In the genomic region with DNA sequence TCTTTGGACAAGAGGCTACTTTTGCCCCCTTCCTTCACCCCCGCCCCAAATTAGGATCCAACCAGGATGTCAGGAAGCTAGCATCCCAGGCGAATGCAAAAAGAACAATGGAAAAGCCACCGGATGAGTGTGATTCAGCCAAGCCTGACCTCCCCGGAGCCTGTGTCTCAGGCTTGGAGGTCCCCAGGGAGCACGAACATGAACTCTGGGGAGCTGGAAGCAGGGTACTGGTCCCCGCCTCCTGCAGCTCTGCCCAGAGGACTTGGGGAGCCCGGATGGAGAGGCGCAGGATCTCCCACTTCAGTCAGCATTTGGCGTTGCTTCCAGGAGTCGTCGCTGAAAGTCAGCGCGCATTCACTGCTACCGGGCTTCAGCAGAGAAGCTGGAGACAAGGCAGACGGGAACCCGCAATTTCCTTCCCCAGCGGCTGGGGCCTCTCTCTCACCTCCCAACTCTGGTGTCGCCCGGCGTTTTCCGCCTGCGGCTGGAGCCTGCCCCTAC, we compare ENCODE assay signal across 1 cellular context.
TF ChIP-seq lines count a peak whose summit lies in the region.

No MANE protein-coding gene starts in this region.

TF ChIP-seq in GM23338, 12 proteins besides CTCF, POLR2A, EP300 and RAD21 (continued from another document):
- no peak for TF ChIP-seq POLR2AphosphoS5 (IDR thresholded peaks at IDR 0.05; ENCODE audit: low read depth)
- no peak for TF ChIP-seq REST (IDR thresholded peaks at IDR 0.05; ENCODE audit: unreplicated experiment)
- TF ChIP-seq EZH2phosphoT487 (IDR thresholded peaks at IDR 0.05; ENCODE audit: unreplicated experiment), result no peak
- TF ChIP-seq, protein P1, sequence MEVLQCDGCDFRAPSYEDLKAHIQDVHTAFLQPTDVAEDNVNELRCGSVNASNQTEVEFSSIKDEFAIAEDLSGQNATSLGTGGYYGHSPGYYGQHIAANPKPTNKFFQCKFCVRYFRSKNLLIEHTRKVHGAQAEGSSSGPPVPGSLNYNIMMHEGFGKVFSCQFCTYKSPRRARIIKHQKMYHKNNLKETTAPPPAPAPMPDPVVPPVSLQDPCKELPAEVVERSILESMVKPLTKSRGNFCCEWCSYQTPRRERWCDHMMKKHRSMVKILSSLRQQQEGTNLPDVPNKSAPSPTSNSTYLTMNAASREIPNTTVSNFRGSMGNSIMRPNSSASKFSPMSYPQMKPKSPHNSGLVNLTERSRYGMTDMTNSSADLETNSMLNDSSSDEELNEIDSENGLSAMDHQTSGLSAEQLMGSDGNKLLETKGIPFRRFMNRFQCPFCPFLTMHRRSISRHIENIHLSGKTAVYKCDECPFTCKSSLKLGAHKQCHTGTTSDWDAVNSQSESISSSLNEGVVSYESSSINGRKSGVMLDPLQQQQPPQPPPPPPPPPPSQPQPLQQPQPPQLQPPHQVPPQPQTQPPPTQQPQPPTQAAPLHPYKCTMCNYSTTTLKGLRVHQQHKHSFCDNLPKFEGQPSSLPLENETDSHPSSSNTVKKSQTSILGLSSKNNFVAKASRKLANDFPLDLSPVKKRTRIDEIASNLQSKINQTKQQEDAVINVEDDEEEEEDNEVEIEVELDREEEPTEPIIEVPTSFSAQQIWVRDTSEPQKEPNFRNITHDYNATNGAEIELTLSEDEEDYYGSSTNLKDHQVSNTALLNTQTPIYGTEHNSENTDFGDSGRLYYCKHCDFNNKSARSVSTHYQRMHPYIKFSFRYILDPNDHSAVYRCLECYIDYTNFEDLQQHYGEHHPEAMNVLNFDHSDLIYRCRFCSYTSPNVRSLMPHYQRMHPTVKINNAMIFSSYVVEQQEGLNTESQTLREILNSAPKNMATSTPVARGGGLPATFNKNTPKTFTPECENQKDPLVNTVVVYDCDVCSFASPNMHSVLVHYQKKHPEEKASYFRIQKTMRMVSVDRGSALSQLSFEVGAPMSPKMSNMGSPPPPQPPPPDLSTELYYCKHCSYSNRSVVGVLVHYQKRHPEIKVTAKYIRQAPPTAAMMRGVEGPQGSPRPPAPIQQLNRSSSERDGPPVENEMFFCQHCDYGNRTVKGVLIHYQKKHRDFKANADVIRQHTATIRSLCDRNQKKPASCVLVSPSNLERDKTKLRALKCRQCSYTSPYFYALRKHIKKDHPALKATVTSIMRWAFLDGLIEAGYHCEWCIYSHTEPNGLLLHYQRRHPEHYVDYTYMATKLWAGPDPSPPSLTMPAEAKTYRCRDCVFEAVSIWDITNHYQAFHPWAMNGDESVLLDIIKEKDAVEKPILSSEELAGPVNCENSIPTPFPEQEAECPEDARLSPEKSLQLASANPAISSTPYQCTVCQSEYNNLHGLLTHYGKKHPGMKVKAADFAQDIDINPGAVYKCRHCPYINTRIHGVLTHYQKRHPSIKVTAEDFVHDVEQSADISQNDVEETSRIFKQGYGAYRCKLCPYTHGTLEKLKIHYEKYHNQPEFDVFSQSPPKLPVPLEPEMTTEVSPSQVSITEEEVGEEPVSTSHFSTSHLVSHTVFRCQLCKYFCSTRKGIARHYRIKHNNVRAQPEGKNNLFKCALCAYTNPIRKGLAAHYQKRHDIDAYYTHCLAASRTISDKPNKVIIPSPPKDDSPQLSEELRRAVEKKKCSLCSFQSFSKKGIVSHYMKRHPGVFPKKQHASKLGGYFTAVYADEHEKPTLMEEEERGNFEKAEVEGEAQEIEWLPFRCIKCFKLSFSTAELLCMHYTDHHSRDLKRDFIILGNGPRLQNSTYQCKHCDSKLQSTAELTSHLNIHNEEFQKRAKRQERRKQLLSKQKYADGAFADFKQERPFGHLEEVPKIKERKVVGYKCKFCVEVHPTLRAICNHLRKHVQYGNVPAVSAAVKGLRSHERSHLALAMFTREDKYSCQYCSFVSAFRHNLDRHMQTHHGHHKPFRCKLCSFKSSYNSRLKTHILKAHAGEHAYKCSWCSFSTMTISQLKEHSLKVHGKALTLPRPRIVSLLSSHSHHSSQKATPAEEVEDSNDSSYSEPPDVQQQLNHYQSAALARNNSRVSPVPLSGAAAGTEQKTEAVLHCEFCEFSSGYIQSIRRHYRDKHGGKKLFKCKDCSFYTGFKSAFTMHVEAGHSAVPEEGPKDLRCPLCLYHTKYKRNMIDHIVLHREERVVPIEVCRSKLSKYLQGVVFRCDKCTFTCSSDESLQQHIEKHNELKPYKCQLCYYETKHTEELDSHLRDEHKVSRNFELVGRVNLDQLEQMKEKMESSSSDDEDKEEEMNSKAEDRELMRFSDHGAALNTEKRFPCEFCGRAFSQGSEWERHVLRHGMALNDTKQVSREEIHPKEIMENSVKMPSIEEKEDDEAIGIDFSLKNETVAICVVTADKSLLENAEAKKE (CRISPR knock-in tag; IDR thresholded peaks at IDR 0.05), result no peak
- TF ChIP-seq CREB1 (CRISPR knock-in tag; IDR thresholded peaks at IDR 0.05; ENCODE audit: low read depth), result no peak
- TF ChIP-seq EZH2 (IDR thresholded peaks at IDR 0.05; ENCODE audit: low read depth, unreplicated experiment), result no peak
- TF ChIP-seq ZNF114 (CRISPR knock-in tag; IDR thresholded peaks at IDR 0.05), result no peak
